Comparison of ENCODE assay signal across 8 cellular contexts in genomic region chr1:112395832-112396667, GRCh38. TPM values are rescaled to one million over a fixed set of nuclear protein-coding genes. Genes with fewer than 3 reads are reported as not detected.
A peak's percentile ranks its signal among the peaks of the same experiment; 100 is the strongest.
DNase-seq lines count a peak whose midpoint lies in the region; ATAC-seq and TF ChIP-seq lines count a peak whose summit lies in the region.

Gene CTTNBP2NL (plus strand): TSS chr1:112396214. CDS start chr1:112416166, 19,952 bp downstream.

- no peaks in the 10 kb centered on the region for H3K36me3 Mint-ChIP-seq in T-cell

- DNase-seq in GM12864 (ENCODE audit: low read depth), result no peak
- DNase-seq in NCI-H128 (lab: John Stamatoyannopoulos, UW; ENCODE audit: unreplicated experiment), result peak; percentile 97
- DNase-seq in T-cell, result peak; percentile 49 to 83 (median 70)
- DNase-seq in amniotic epithelial cell (ENCODE audit: low read depth), result peak; percentile 90
- DNase-seq in heart right ventricle, result peak; percentile 96 to 98
- DNase-seq in posterior vena cava (ENCODE audit: low spot score), result peak; percentile 98
- DNase-seq in upper lobe of left lung, result peak; percentile 97 to 98

- H3K27ac ChIP-seq in heart right ventricle (peak within 1 kb of the TSS; percentile 88 to 97 (median 94)), upper lobe of left lung (peak within 1 kb of the TSS; percentile 89 to 92 (median 91))

- POLR2A ChIA-PET in T-cell (lab: Charles Lee), result interaction anchor here in 1 of 2 donors (1.3 kb wide), 1 partner anchor 222 kb away, joined by 3 read pairs; no protein-coding TSS in a partner anchor

- TF ChIP-seq CTCF in GM12864 (IDR thresholded peaks at IDR 0.05; ENCODE audit: low read depth, low read length, missing control alignments) (no peak), heart right ventricle (IDR thresholded peaks at IDR 0.05) (no peak), upper lobe of left lung (IDR thresholded peaks at IDR 0.05) (peak in 1 of 6 experiments; percentile 6)

- TF ChIP-seq POLR2A in upper lobe of left lung (IDR thresholded peaks at IDR 0.05), result peak in 3 of 4 donors; percentile 62 to 84 (median 83)

- H3K4me3 Mint-ChIP-seq in T-cell, result peak within 1 kb of the TSS; percentile 90 to 91 (median 90)

- H3K4me3 ChIP-seq in GM12864 (ENCODE audit: low read depth, low read length) (peak within 1 kb of the TSS; percentile 98), heart right ventricle (peak within 1 kb of the TSS; percentile 88 to 100 (median 94)), upper lobe of left lung (peak within 1 kb of the TSS; percentile 75 to 99 (median 90))

- no peaks in the 10 kb centered on the region for H3K9me3 ChIP-seq in heart right ventricle
- H3K9me3 ChIP-seq in upper lobe of left lung, result no peaks in the 10 kb centered on the region

- peak within 1 kb of the TSS; percentile 40 to 61 for H3K27ac Mint-ChIP-seq in T-cell

- H3K4me1 Mint-ChIP-seq in T-cell, result peaks cover 17 to 23% (median 21%) of the 10 kb centered on the region in 3 donors

- H3K27me3 Mint-ChIP-seq in T-cell, result peaks cover 14 to 15% of the 10 kb centered on the region in 2 donors

- ATAC-seq in HG02678 (IDR thresholded peaks at IDR 0.05; ENCODE audit: unreplicated experiment), result peak; percentile 84
- peak; percentile 98 to 99 (median 99) for ATAC-seq in T-cell (replicated peaks in 1 of 4)
- ATAC-seq in heart right ventricle, result peak; percentile 93 to 97 (median 95)
- ATAC-seq in upper lobe of left lung (ENCODE audit: low FRiP score in 2 of 2), result peak; percentile 96

- H3K4me1 ChIP-seq in heart right ventricle, result peaks cover 0 to 91% (median 71%) of the 10 kb centered on the region in 9 donors
- peaks cover 37 to 66% (median 42%) of the 10 kb centered on the region in 4 donors for H3K4me1 ChIP-seq in upper lobe of left lung

- intact Hi-C loops in heart right ventricle (cut with DNase I), result loop anchor here in 3 of 10 donors (5.0 to 10.0 kb wide), 5 partner anchors 36 to 409 kb away; partner anchors contain the start of genes CAPZA1 (in 1 of the 3), RHOC (in 1 of the 3) and ST7L (in 1 of the 3)
- intact Hi-C loops in posterior vena cava (cut with DNase I), result loop anchor here in 1 of 2 donors (10.0 kb wide), 1 partner anchor 309 kb away; the partner anchor contains the start of gene RHOC

- TF ChIP-seq EP300 in upper lobe of left lung (IDR thresholded peaks at IDR 0.05), result no peak

- H3K36me3 ChIP-seq in heart right ventricle (no peaks in the 10 kb centered on the region), upper lobe of left lung (no peaks in the 10 kb centered on the region)

- no peaks in the 10 kb centered on the region for H3K9me3 Mint-ChIP-seq in T-cell

- WGBS in heart right ventricle, 2 donors, result 0 to 1% methylated on average over 50 to 53 of the region's 53 CpGs
- 1% methylated on average over 13 to 51 of the region's 53 CpGs for WGBS in upper lobe of left lung, 2 donors

- CTCF ChIA-PET in T-cell (lab: Charles Lee), result interaction anchor here (0.5 to 1.4 kb wide), 4 partner anchors 13 to 726 kb away, joined by 3 to 5 read pairs (median 4); partner anchors contain the start of gene LRIG2 (in 1 of the 2)

- H3K27me3 ChIP-seq in heart right ventricle (no peaks in the 10 kb centered on the region), upper lobe of left lung (no peaks in the 10 kb centered on the region)

RNA-seq across cellular contexts. Expression of gene CTTNBP2NL, which starts in this region (rescaled TPM):
- total RNA-seq in T-cell (1 to 10 TPM in 1 of 5 donors, under 1 TPM in 4; 0.37 to 1.1 (median 0.51) TPM), heart right ventricle (10 to 100 TPM; 12.1 to 20.6 (median 17.5) TPM), posterior vena cava (10 to 100 TPM; 36.3 to 48.6 TPM), upper lobe of left lung (10 to 100 TPM; 33.1 to 95.3 (median 53.7) TPM)
- 1 to 10 TPM; 3.9 to 6.7 TPM for polyA plus RNA-seq in heart right ventricle

Comparison
In these comparisons a context has a peak if more than half of its experiments do, and no peak if none do; other contexts are left out.
1. RNA of gene CTTNBP2NL (total RNA-seq): 33.1 to 95.3 TPM in upper lobe of left lung, 36.3 to 48.6 TPM in posterior vena cava and 12.1 to 20.6 TPM in heart right ventricle; 0.37 to 1.1 TPM in T-cell; every median in the first group is over 4 times any median in the second.
2. Peak in every context shown above with its lines, with median percentiles within 50 percentile points of each other: H3K4me3 ChIP-seq and ATAC-seq.